8 cellular contexts compared by ENCODE assay signal in the genomic region with DNA sequence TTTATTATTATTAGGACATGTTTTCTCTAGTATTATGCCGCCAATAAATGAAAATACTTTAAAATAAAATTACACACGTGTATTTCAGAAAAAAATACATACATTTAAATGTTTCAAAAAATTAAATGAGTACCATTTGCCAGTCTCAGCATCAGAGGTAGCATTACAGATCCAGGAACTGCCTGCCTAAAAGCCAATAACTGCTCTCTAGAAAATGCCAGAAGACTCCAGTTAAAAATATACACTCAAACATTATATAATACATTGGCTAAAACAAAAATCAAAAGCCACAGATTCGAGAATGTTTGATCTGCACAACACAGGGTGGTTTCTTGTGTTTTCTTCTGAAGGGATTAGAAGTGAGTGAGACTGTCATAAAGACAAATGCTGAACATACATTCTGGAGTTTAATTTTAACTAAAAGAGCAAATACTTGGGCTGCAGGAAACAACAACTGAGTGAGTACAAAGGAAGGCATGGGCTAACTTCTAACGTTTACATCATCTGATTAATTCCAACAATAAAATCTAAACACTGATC.
DNase-seq lines count a peak whose midpoint lies in the region; ATAC-seq, FAIRE-seq and TF ChIP-seq lines count a peak whose summit lies in the region.

No MANE protein-coding gene starts in this region.

- H2BK12ac ChIP-seq in H1 (ENCODE audit: low read depth, low read length) = no peak overlapping the region

- H3K23me2 ChIP-seq in H1 (ENCODE audit: low read depth, low read length) = no peaks in the 10 kb centered on the region

- no peak overlapping the region for H2BK5ac ChIP-seq in H1 (ENCODE audit: low read depth, low read length)

- no peak overlapping the region for H4K5ac ChIP-seq in H1 (ENCODE audit: insufficient read length, low read depth, low read length)

- TF ChIP-seq RAD21 in H1 (IDR thresholded peaks at IDR 0.05 in 1 of 2, conservative IDR thresholded peaks at IDR 0.05 in 1 of 2; ENCODE audit: low read depth in 2 of 2, low read length in 2 of 2) (no peak), neural cell (conservative IDR thresholded peaks at IDR 0.05) (no peak)

- no peaks in the 10 kb centered on the region for H3K27me3 ChIP-seq in CD4-positive, alpha-beta T cell (ENCODE audit: control insufficient read depth, insufficient read depth, low read length)
- H3K27me3 ChIP-seq in MG63 = no peaks in the 10 kb centered on the region
- no peaks in the 10 kb centered on the region for H3K27me3 ChIP-seq in H1 (replicated peaks in 1 of 4; ENCODE audit: control insufficient read depth in 3 of 4, extremely low read depth in 1 of 4, insufficient read depth in 3 of 4, low read length in 3 of 4)
- no peaks in the 10 kb centered on the region for H3K27me3 ChIP-seq in neural cell (ENCODE audit: insufficient read depth, low read depth, low read length)

- H3K4me3 ChIP-seq in MG63 (peak overlapping the region; percentile 3), H1 (ENCODE audit: extremely low read depth in 1 of 4, insufficient read depth in 2 of 4, low read depth in 3 of 4, low read length in 4 of 4) (peak overlapping the region in 2 of 4 experiments; percentile 1 to 25; a peak in 1 of 8 replicates), neural cell (ENCODE audit: low read length) (peak overlapping the region; percentile 56), lower leg skin (ENCODE audit: low read depth, poor library complexity, severe bottlenecking) (no peak overlapping the region)

- H3K4me2 ChIP-seq in H1 (ENCODE audit: insufficient read depth in 1 of 2, low read depth in 2 of 2, low read length in 2 of 2) (peak overlapping the region; percentile 57 to 60), neural cell (ENCODE audit: low read length) (peak overlapping the region; percentile 77)

- no peaks in the 10 kb centered on the region for H3K9me2 ChIP-seq in neural cell (ENCODE audit: insufficient read depth, low read length)

- no peak overlapping the region for H3K4ac ChIP-seq in H1 (replicated peaks; ENCODE audit: insufficient read length, low read depth, low read length)

- no peaks in the 10 kb centered on the region for H3K9me3 ChIP-seq in CD4-positive, alpha-beta T cell (ENCODE audit: control insufficient read depth, low read length)
- no peaks in the 10 kb centered on the region for H3K9me3 ChIP-seq in MG63
- H3K9me3 ChIP-seq in H1 (ENCODE audit: insufficient read depth in 2 of 2, low read depth in 1 of 2, low read length in 1 of 2) = no peaks in the 10 kb centered on the region
- no peaks in the 10 kb centered on the region for H3K9me3 ChIP-seq in neural cell (ENCODE audit: low read length)

- H3K27ac ChIP-seq in CD4-positive, alpha-beta T cell (ENCODE audit: low read depth, low read length) = no peak overlapping the region
- peak overlapping the region; percentile 28; the same call in 1 of the 2 replicates for H3K27ac ChIP-seq in H1 (ENCODE audit: low read depth, low read length)
- H3K27ac ChIP-seq in neural cell (ENCODE audit: low read length) = peak overlapping the region; percentile 91

- DNase-seq in CD4-positive, alpha-beta T cell = no peak
- DNase-seq in MG63 (no peak), H1 (ENCODE audit: low read depth in 1 of 2, low spot score in 2 of 2) (no peak), H54 (ENCODE audit: insufficient read length, low spot score) (no peak), lower leg skin (ENCODE audit: low spot score in 2 of 2) (no peak), NCI-H2107 treated with DMSO at 0.1 percent for 48 hours (lab: John Stamatoyannopoulos, UW; ENCODE audit: unreplicated experiment) (no peak)
- no peak for DNase-seq in activated CD8-positive, alpha-beta memory T cell treated with anti-CD3 and anti-CD28 coated beads, Interleukin-2, amount 50 U/mL, for 48 hours

- H3K27me3 Mint-ChIP-seq in CD4-positive, alpha-beta T cell = peaks cover 12% of the 10 kb centered on the region

- no peak for TF ChIP-seq CTCF in CD4-positive, alpha-beta T cell (IDR thresholded peaks at IDR 0.05)
- TF ChIP-seq CTCF in H1 (IDR thresholded peaks at IDR 0.05; ENCODE audit: control extremely low read depth in 1 of 3, insufficient read depth in 1 of 3, low read depth in 1 of 3, low read length in 3 of 3) (no peak), neural cell (IDR thresholded peaks at IDR 0.05; ENCODE audit: poor library complexity, severe bottlenecking) (no peak), lower leg skin (IDR thresholded peaks at IDR 0.05) (no peak)

- no peak for FAIRE-seq in H1 (lab: Jason Lieb, UNC)
- FAIRE-seq in H54 (lab: Jason Lieb, UNC) = no peak

- H4K20me1 ChIP-seq in H1 (replicated peaks in 1 of 2; ENCODE audit: control insufficient read depth in 1 of 2, insufficient read depth in 2 of 2, low read length in 2 of 2) (no peaks in the 10 kb centered on the region), neural cell (ENCODE audit: insufficient read depth) (no peaks in the 10 kb centered on the region)

- H2AFZ ChIP-seq in H1 (ENCODE audit: low read length) = no peak overlapping the region
- H2AFZ ChIP-seq in neural cell (ENCODE audit: low read depth, low read length) = no peak overlapping the region

- H3K79me2 ChIP-seq in H1 (ENCODE audit: control insufficient read depth in 1 of 2, insufficient read depth in 2 of 2, low read length in 2 of 2) = peaks cover 0 to 85% of the 10 kb centered on the region in 2 experiments; a peak in 2 of 4 replicates
- H3K79me2 ChIP-seq in neural cell (replicated peaks; ENCODE audit: insufficient read depth, low read length) = peaks cover 75% of the 10 kb centered on the region

- H3K27ac Mint-ChIP-seq in CD4-positive, alpha-beta T cell = peak overlapping the region; percentile 7

- no peaks in the 10 kb centered on the region for H3K9me3 Mint-ChIP-seq in CD4-positive, alpha-beta T cell

- intact Hi-C loops in CD4-positive, alpha-beta T cell (cut with DNase I, micrococcal nuclease) = no loop called here
- intact Hi-C loops in lower leg skin (cut with DNase I; ENCODE audit: low total_unique reads) = no loop called here

- no peak overlapping the region for H2BK15ac ChIP-seq in H1 (ENCODE audit: low read length)

- no peak overlapping the region for H3K23ac ChIP-seq in H1 (ENCODE audit: insufficient read length)

- no peak overlapping the region for H2AK5ac ChIP-seq in H1 (ENCODE audit: low read depth, low read length)

- CTCF ChIA-PET in CD4-positive, alpha-beta T cell (lab: Charles Lee) = interaction anchor here (1.1 kb wide), 1 partner anchor 31 kb away, joined by 3 read pairs; no protein-coding TSS in a partner anchor
- CTCF ChIA-PET in H1 (lab: Charles Lee; ENCODE audit: partially characterized antibody) = interaction anchor here (0.6 to 6.2 kb wide), 2 partner anchors 15 to 40 kb away, joined by 3 to 33 read pairs; no protein-coding TSS in a partner anchor

- no peak overlapping the region for H4K8ac ChIP-seq in H1 (ENCODE audit: extremely low read depth, insufficient read depth, low read length)

- no peak overlapping the region for H3K18ac ChIP-seq in H1 (ENCODE audit: extremely low read depth, low read length)

- H3F3A ChIP-seq in neural cell (ENCODE audit: insufficient read depth, low read length, poor library complexity, severe bottlenecking) = peaks cover 14% of the 10 kb centered on the region

- 45% methylated on average over 4 of the region's 4 CpGs; no CpG with 5 or more reads in 1 of the 2 experiments for WGBS in H1 (ENCODE audit: extremely low coverage in 1 of 2, insufficient coverage in 1 of 2, insufficient read length in 1 of 2, insufficient replicate concordance in 2 of 2, low coverage in 1 of 2, low lambda C conversion rate in 2 of 2, missing lambda C conversion rate in 1 of 2), 2 experiments
- WGBS in lower leg skin, 2 donors = 43 to 45% methylated on average over 4 of the region's 4 CpGs

- no peak overlapping the region for H2BK120ac ChIP-seq in H1 (replicated peaks; ENCODE audit: low read depth, low read length)

- peaks cover 0 to 17% (median 5%) of the 10 kb centered on the region in 4 experiments; a peak in 4 of 7 replicates for H3K4me1 ChIP-seq in H1 (replicated peaks in 1 of 4; ENCODE audit: control insufficient read depth in 3 of 4, insufficient read depth in 4 of 4, low read length in 3 of 4)

- no peaks in the 10 kb centered on the region for H3K36me3 Mint-ChIP-seq in CD4-positive, alpha-beta T cell (ENCODE audit: low read depth)

- no peak overlapping the region for H2BK20ac ChIP-seq in H1 (ENCODE audit: low read length)

- peaks cover 18% of the 10 kb centered on the region for H3K4me1 Mint-ChIP-seq in CD4-positive, alpha-beta T cell (ENCODE audit: low read depth)

- no peak overlapping the region for H3K4me3 Mint-ChIP-seq in CD4-positive, alpha-beta T cell

- H3K79me1 ChIP-seq in H1 (ENCODE audit: low read depth, low read length) = peaks cover 4% of the 10 kb centered on the region; the same call in 1 of the 2 replicates

- no peak overlapping the region for H4K91ac ChIP-seq in H1 (replicated peaks; ENCODE audit: insufficient read length, low read length)

- no peak overlapping the region for H3K14ac ChIP-seq in H1 (ENCODE audit: insufficient read length)

- peak; percentile 29 for ATAC-seq in CD4-positive, alpha-beta T cell (ENCODE audit: poor library complexity)

- H3K36me3 ChIP-seq in MG63 = no peaks in the 10 kb centered on the region
- no peaks in the 10 kb centered on the region for H3K36me3 ChIP-seq in H1 (ENCODE audit: control insufficient read depth in 2 of 4, insufficient read depth in 4 of 4, low read length in 3 of 4)
- H3K36me3 ChIP-seq in neural cell (ENCODE audit: insufficient read depth, low read length) = no peaks in the 10 kb centered on the region

- TF ChIP-seq EP300 in H1 (IDR thresholded peaks at IDR 0.05; ENCODE audit: borderline replicate concordance in 1 of 2, low read depth in 2 of 2, low read length in 2 of 2) (no peak), neural cell (conservative IDR thresholded peaks at IDR 0.05; ENCODE audit: poor library complexity, severe bottlenecking) (no peak)

- H3K9ac ChIP-seq in H1 (replicated peaks in 1 of 4; ENCODE audit: extremely low read depth in 1 of 4, low read depth in 3 of 4, low read length in 3 of 4) (no peak overlapping the region), neural cell (ENCODE audit: low read length) (peak overlapping the region; percentile 64)

- H3K56ac ChIP-seq in H1 (replicated peaks; ENCODE audit: insufficient read length, low read depth, low read length) = no peak overlapping the region

- TF ChIP-seq POLR2A in H1 (IDR thresholded peaks at IDR 0.05; ENCODE audit: control extremely low read depth in 1 of 2, low read depth in 2 of 2, low read length in 2 of 2) = no peak
- TF ChIP-seq POLR2A in H54 (IDR thresholded peaks at IDR 0.05; ENCODE audit: low read depth, low read length) = no peak
- no peak for TF ChIP-seq POLR2A in lower leg skin (IDR thresholded peaks at IDR 0.05)

- POLR2A ChIA-PET in CD4-positive, alpha-beta T cell (lab: Charles Lee) = interaction anchor here (1.0 to 1.1 kb wide), 2 partner anchors 8 to 186 kb away, joined by 3 to 6 read pairs; no protein-coding TSS in a partner anchor
- POLR2A ChIA-PET in H1 (lab: Charles Lee; ENCODE audit: partially characterized antibody) = interaction anchor here (0.6 to 1.1 kb wide), 2 partner anchors 9 to 12 kb away, joined by 3 to 4 read pairs; no protein-coding TSS in a partner anchor

TF ChIP-seq in H1, 55 proteins besides CTCF, POLR2A, EP300 and RAD21 (continues in another document):
- no peak for TF ChIP-seq SIRT6 (IDR thresholded peaks at IDR 0.05; ENCODE audit: low read length)
- TF ChIP-seq TAF1 (IDR thresholded peaks at IDR 0.05; ENCODE audit: low read depth, low read length) = no peak
